ENCODE assay signal across 20 cellular contexts in the genomic region with DNA sequence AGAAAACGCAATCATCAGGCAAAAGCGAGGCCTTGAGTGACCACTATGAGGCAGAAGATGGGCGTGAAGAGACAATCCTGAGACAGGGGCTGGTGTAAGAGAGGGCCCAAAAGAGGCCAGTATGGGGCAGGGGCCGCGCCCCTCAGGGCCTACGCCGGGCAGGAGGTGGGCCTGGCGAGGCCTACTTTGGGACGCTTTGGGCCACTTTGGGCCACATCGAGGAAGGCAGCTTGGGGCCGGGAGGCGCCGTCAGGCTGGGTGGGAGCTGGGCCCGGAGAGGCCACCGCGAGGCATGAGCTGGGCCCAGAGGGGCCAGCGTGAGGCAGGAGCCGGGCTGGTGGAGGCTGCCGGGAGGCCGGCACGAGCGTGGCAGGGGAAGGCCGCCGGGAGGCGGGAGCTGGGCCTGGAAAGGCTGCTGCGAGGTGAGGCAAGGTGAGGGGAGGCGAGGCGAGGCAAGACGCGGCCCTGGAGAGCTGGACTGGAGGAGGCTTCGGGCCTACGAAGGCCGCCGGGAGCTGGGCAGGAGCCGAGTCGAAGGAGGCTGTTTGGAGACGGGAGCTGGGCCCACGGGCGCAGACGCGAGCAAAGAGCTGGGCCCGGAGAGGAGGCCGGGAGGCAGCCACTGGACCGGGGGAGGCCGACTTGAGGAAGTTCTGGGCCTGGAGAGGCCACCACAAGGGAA.
DNase-seq lines count a peak whose midpoint lies in the region; ATAC-seq, FAIRE-seq and TF ChIP-seq lines count a peak whose summit lies in the region.
"Had no signal": no experiment of that assay in that cellular context is flagged by ENCODE, and none has a peak within 500 bp of the region (broad histone marks: within the 10 kb centered on the region; RNA-seq: fewer than 3 reads in every experiment).

No MANE protein-coding gene starts in this region.

- H3K4me1 ChIP-seq in K562 (replicated peaks in 1 of 2; ENCODE audit: control insufficient read depth in 2 of 2, insufficient read depth in 2 of 2, low read length in 2 of 2) (peaks cover 10 to 17% of the 10 kb centered on the region in 2 experiments; a peak in 4 of 5 replicates), neural progenitor cell (no peaks in the 10 kb centered on the region), upper lobe of right lung (no peaks in the 10 kb centered on the region)
- H3K4me1 ChIP-seq: BE2C, SJCRH30 had no signal

- intact Hi-C loops in K562 (cut with micrococcal nuclease) (no loop called here), upper lobe of right lung (cut with DNase I) (no loop called here), left colon (cut with DNase I, micrococcal nuclease) (no loop called here)

- no TSS peak for BruUV-seq in K562 (replicated peaks; lab: Mats Ljungman, UMichigan)

- no peak overlapping the region for H3K27ac ChIP-seq in K562 (ENCODE audit: extremely low read depth, low read depth, low read length)
- H3K27ac ChIP-seq in neural progenitor cell = no peak overlapping the region
- no peak overlapping the region for H3K27ac ChIP-seq in upper lobe of right lung
- H3K27ac ChIP-seq: RWPE1, SJCRH30 had no signal

- H3K4me3 ChIP-seq in K562 = no peak overlapping the region
- H3K4me3 ChIP-seq in neural progenitor cell = no peak overlapping the region
- no peak overlapping the region for H3K4me3 ChIP-seq in upper lobe of right lung
- H3K4me3 ChIP-seq: GM12878, SJCRH30 had no signal

- no peak overlapping the region for H3K4me2 ChIP-seq in K562 (ENCODE audit: insufficient read depth, low read length)
- no peak overlapping the region for H3K4me2 ChIP-seq in neural progenitor cell

- H3K27me3 ChIP-seq in K562 (ENCODE audit: control insufficient read depth in 2 of 2, insufficient read depth in 2 of 2, low read length in 2 of 2) = no peaks in the 10 kb centered on the region
- H3K27me3 ChIP-seq in neural progenitor cell = no peaks in the 10 kb centered on the region
- no peaks in the 10 kb centered on the region for H3K27me3 ChIP-seq in upper lobe of right lung
- H3K27me3 ChIP-seq: BE2C, SJCRH30 had no signal

- no peaks in the 10 kb centered on the region for H4K20me1 ChIP-seq in K562 (replicated peaks; ENCODE audit: control insufficient read depth, insufficient read depth, low read length)
- H4K20me1 ChIP-seq in neural progenitor cell (ENCODE audit: low read depth) = no peaks in the 10 kb centered on the region

- TF ChIP-seq POLR2A in K562 (conservative IDR thresholded peaks at IDR 0.05) = no peak

- H3K79me2 ChIP-seq in K562 (ENCODE audit: control insufficient read depth, insufficient read depth, low read length) = no peaks in the 10 kb centered on the region
- no peaks in the 10 kb centered on the region for H3K79me2 ChIP-seq in neural progenitor cell (ENCODE audit: low read depth)

- H3K4me3 Mint-ChIP-seq in T-helper 2 cell treated with Interferon-gamma antibody and Interleukin-4, amounts not matched to agents 5 μg/mL and 100 μg/mL, for 36 hours = no peak overlapping the region
- H3K4me3 Mint-ChIP-seq in neural progenitor cell = no peak overlapping the region
- H3K4me3 Mint-ChIP-seq: CD4-positive, alpha-beta memory T cell had no signal

- DNase-seq in T-helper 2 cell treated with Interferon-gamma antibody and Interleukin-4, amounts not matched to agents 5 μg/mL and 100 μg/mL, for 36 hours (ENCODE audit: low spot score) = no peak
- DNase-seq in T-helper 2 cell (no peak), K562 (ENCODE audit: extremely low read depth in 1 of 4, low spot score in 3 of 4) (no peak), neural progenitor cell (ENCODE audit: low spot score) (no peak), upper lobe of right lung (no peak), RCC 7860 (ENCODE audit: low spot score) (no peak), left colon (no peak)
- DNase-seq: 8988T; BE2C; CD4-positive, alpha-beta memory T cell; DMS79 treated with DMSO at 0.1 percent for 48 hours; KG1; NCI-H1092 treated with DMSO at 0.1 percent for 48 hours; NCI-H1694 treated with DMSO at 0.1 percent for 48 hours; NCI-H748 treated with DMSO at 0.1 percent for 48 hours; SJCRH30 had no signal

- H3K36me3 Mint-ChIP-seq in T-helper 2 cell treated with Interferon-gamma antibody and Interleukin-4, amounts not matched to agents 5 μg/mL and 100 μg/mL, for 36 hours (ENCODE audit: low read depth) = no peaks in the 10 kb centered on the region
- peaks cover 28% of the 10 kb centered on the region for H3K36me3 Mint-ChIP-seq in neural progenitor cell

- H3K9me3 ChIP-seq in K562 (replicated peaks; ENCODE audit: control insufficient read depth, insufficient read depth, low read depth, low read length) (no peaks in the 10 kb centered on the region; the same call in 1 of the 2 replicates), neural progenitor cell (ENCODE audit: low read depth) (no peaks in the 10 kb centered on the region), upper lobe of right lung (no peaks in the 10 kb centered on the region)
- H3K9me3 ChIP-seq: BE2C, SJCRH30 had no signal

- peak; percentile 19; the same call in 1 of the 3 replicates for ATAC-seq in K562
- ATAC-seq in upper lobe of right lung = peak; percentile 14
- no peak for ATAC-seq in left colon
- no peak for ATAC-seq in HG02885 (IDR thresholded peaks at IDR 0.05; ENCODE audit: poor library complexity, unreplicated experiment)
- ATAC-seq: GM12878 had no signal

- H3K9me3 Mint-ChIP-seq in T-helper 2 cell treated with Interferon-gamma antibody and Interleukin-4, amounts not matched to agents 5 μg/mL and 100 μg/mL, for 36 hours = no peaks in the 10 kb centered on the region
- no peaks in the 10 kb centered on the region for H3K9me3 Mint-ChIP-seq in neural progenitor cell

- POLR2A ChIA-PET in K562 (lab: Yijun Ruan, JAX) = interaction anchor here (1.1 kb wide), 1 partner anchor 44 kb away, joined by 3 read pairs; no protein-coding TSS in a partner anchor

- H3K36me3 ChIP-seq in K562 (ENCODE audit: control insufficient read depth, insufficient read depth, low read length) = 0 out of 3 replicates have a peak, but pooled peaks cover 7% of the 10 kb centered on the region
- no peaks in the 10 kb centered on the region for H3K36me3 ChIP-seq in neural progenitor cell
- no peaks in the 10 kb centered on the region for H3K36me3 ChIP-seq in upper lobe of right lung
- H3K36me3 ChIP-seq: BE2C had no signal

- CTCF ChIA-PET in K562 (lab: Yijun Ruan, JAX; ENCODE audit: low intra/inter-chr PET ratio) = no interaction called here

- H3K27ac Mint-ChIP-seq in T-helper 2 cell treated with Interferon-gamma antibody and Interleukin-4, amounts not matched to agents 5 μg/mL and 100 μg/mL, for 36 hours = peak overlapping the region; percentile 34
- H3K27ac Mint-ChIP-seq in neural progenitor cell = peak overlapping the region; percentile 69

- TF ChIP-seq CTCF in K562 (IDR thresholded peaks at IDR 0.05 in 2 of 3, conservative IDR thresholded peaks at IDR 0.05 in 1 of 3; ENCODE audit: insufficient read depth in 2 of 3, low read depth in 1 of 3, low read length in 3 of 3) = no peak
- TF ChIP-seq CTCF in neural progenitor cell (IDR thresholded peaks at IDR 0.05) = no peak
- TF ChIP-seq CTCF in upper lobe of right lung (IDR thresholded peaks at IDR 0.05) = no peak

- no peak overlapping the region for H2AFZ ChIP-seq in K562 (ENCODE audit: low read depth, low read length)
- no peak overlapping the region for H2AFZ ChIP-seq in neural progenitor cell (replicated peaks)

- FAIRE-seq in K562 (lab: Jason Lieb, UNC) (no peak), RCC 7860 (lab: Jason Lieb, UNC) (no peak)
- FAIRE-seq: GM12878, GM18507 had no signal

- H3K9ac ChIP-seq in K562 (ENCODE audit: insufficient read depth in 1 of 2, low read depth in 2 of 2, low read length in 2 of 2) = no peak overlapping the region
- no peak overlapping the region for H3K9ac ChIP-seq in neural progenitor cell

- H3K27me3 Mint-ChIP-seq in T-helper 2 cell treated with Interferon-gamma antibody and Interleukin-4, amounts not matched to agents 5 μg/mL and 100 μg/mL, for 36 hours (ENCODE audit: low read depth) = no peaks in the 10 kb centered on the region
- H3K27me3 Mint-ChIP-seq in neural progenitor cell (ENCODE audit: insufficient read depth, low read depth) = peaks cover 3% of the 10 kb centered on the region
- H3K27me3 Mint-ChIP-seq: CD4-positive, alpha-beta memory T cell had no signal

- TF ChIP-seq RAD21 in K562 (CRISPR knock-in tag; conservative IDR thresholded peaks at IDR 0.05 in 1 of 2, IDR thresholded peaks at IDR 0.05 in 1 of 2) = no peak

- H3F3A ChIP-seq in neural progenitor cell (ENCODE audit: low read depth) = no peaks in the 10 kb centered on the region

- WGBS in K562 (ENCODE audit: insufficient coverage, low coverage, missing lambda C conversion rate) = 97% methylated on average over 37 of the region's 45 CpGs

- in situ Hi-C loops in K562 (cut with MboI) = no loop called here

- TF ChIP-seq EP300 in K562 (IDR thresholded peaks at IDR 0.05; ENCODE audit: low read length) = no peak

- no peaks in the 10 kb centered on the region for H3K9me1 ChIP-seq in K562 (ENCODE audit: control insufficient read depth, insufficient read depth, low read length)

- H3K4me1 Mint-ChIP-seq in T-helper 2 cell treated with Interferon-gamma antibody and Interleukin-4, amounts not matched to agents 5 μg/mL and 100 μg/mL, for 36 hours (ENCODE audit: low read depth) = no peaks in the 10 kb centered on the region
- H3K4me1 Mint-ChIP-seq in neural progenitor cell = no peaks in the 10 kb centered on the region
- H3K4me1 Mint-ChIP-seq: CD4-positive, alpha-beta memory T cell had no signal

TF ChIP-seq in K562, 482 proteins besides CTCF, POLR2A, EP300 and RAD21 (continues in another document):
- TF ChIP-seq SIRT6 (IDR thresholded peaks at IDR 0.05; ENCODE audit: low read depth, low read length) (no peak), BCLAF1 (IDR thresholded peaks at IDR 0.05; ENCODE audit: borderline replicate concordance in 1 of 2, control insufficient read depth in 1 of 2, low read depth in 2 of 2, low read length in 1 of 2) (no peak), SETDB1 (IDR thresholded peaks at IDR 0.05; ENCODE audit: low read length) (no peak)

Comparison
In these comparisons a context has a peak if more than half of its experiments do, and no peak if none do; other contexts are left out.
1. ATAC-seq: peak in K562 (single experiment) and upper lobe of right lung (single experiment); none in left colon (single experiment) and HG02885 (single experiment).